ENCODE assay signal across 8 cellular contexts in genomic region chr11:45885921-45886721, GRCh38. TPM values are rescaled to one million over a fixed set of nuclear protein-coding genes. Genes with fewer than 3 reads are reported as not detected.
A peak's percentile ranks its signal among the peaks of the same experiment; 100 is the strongest.
DNase-seq lines count a peak whose midpoint lies in the region; ATAC-seq and TF ChIP-seq lines count a peak whose summit lies in the region.

No MANE protein-coding gene starts in this region.

- peak overlapping the region; percentile 79 for H3K4me3 Mint-ChIP-seq in GM23338
- no peak overlapping the region for H3K4me3 Mint-ChIP-seq in activated CD4-positive, alpha-beta T cell treated with anti-CD3 and anti-CD28 coated beads for 36 hours

- H3K4me3 ChIP-seq in GM23338 (peak overlapping the region; percentile 89), PC-9 (peak overlapping the region; percentile 53; the same call in 1 of the 2 replicates), fibroblast of villous mesenchyme (ENCODE audit: low read depth, low read length) (peak overlapping the region; percentile 49), rectal smooth muscle tissue (ENCODE audit: low read length) (peak overlapping the region; percentile 53)

- H3K79me2 ChIP-seq in GM23338 (replicated peaks; ENCODE audit: insufficient read depth) (peaks cover 9% of the 10 kb centered on the region; the same call in 1 of the 2 replicates), PC-9 (ENCODE audit: low read depth) (no peaks in the 10 kb centered on the region)

- H3K27ac Mint-ChIP-seq in GM23338, result no peak overlapping the region
- H3K27ac Mint-ChIP-seq in activated CD4-positive, alpha-beta T cell treated with anti-CD3 and anti-CD28 coated beads for 36 hours, result no peak overlapping the region

- H3K27me3 Mint-ChIP-seq in GM23338 (ENCODE audit: insufficient read depth, low read depth, poor library complexity), result peaks cover 2% of the 10 kb centered on the region
- H3K27me3 Mint-ChIP-seq in activated CD4-positive, alpha-beta T cell treated with anti-CD3 and anti-CD28 coated beads for 36 hours, result peaks cover 3% of the 10 kb centered on the region

- intact Hi-C loops in PC-9 (cut with micrococcal nuclease; ENCODE audit: unreplicated experiment), result no loop called here
- intact Hi-C loops in activated CD4-positive, alpha-beta T cell treated with anti-CD3 and anti-CD28 coated beads for 36 hours (cut with DNase I, micrococcal nuclease), result loop anchor here in 1 of 2 experiments (1.0 kb wide), 4 partner anchors 13 to 81 kb away; partner anchors contain the start of genes CRY2 and SLC35C1

- no peaks in the 10 kb centered on the region for H3K9me3 ChIP-seq in PC-9 (ENCODE audit: insufficient read depth, low read depth)

- POLR2A ChIA-PET in PC-9 (lab: Charles Lee; ENCODE audit: unreplicated experiment), result no interaction called here
- POLR2A ChIA-PET in activated CD4-positive, alpha-beta T cell treated with anti-CD3 and anti-CD28 coated beads for 36 hours (lab: Charles Lee), result no interaction called here

- H3K4me1 ChIP-seq in GM23338 (ENCODE audit: insufficient read depth) (peaks cover 9% of the 10 kb centered on the region; the same call in 1 of the 2 replicates), PC-9 (replicated peaks; ENCODE audit: insufficient read depth) (no peaks in the 10 kb centered on the region), rectal smooth muscle tissue (ENCODE audit: control insufficient read depth, insufficient read depth, low read length) (peaks cover 4% of the 10 kb centered on the region)

- peak overlapping the region; percentile 97 for H3K4me2 ChIP-seq in GM23338
- H3K4me2 ChIP-seq in PC-9, result peak overlapping the region; percentile 69

- BruUV-seq in PC-9 (replicated peaks; lab: Mats Ljungman, UMichigan), result no TSS peak

- H4K20me1 ChIP-seq in GM23338 (replicated peaks; ENCODE audit: insufficient read depth) (peaks cover 10% of the 10 kb centered on the region), PC-9 (ENCODE audit: insufficient read depth) (peaks cover 12% of the 10 kb centered on the region; the same call in 1 of the 2 replicates)

- no peak overlapping the region for H3K9ac ChIP-seq in rectal smooth muscle tissue (ENCODE audit: low read length)

- no peaks in the 10 kb centered on the region for H3K9me3 Mint-ChIP-seq in GM23338
- no peaks in the 10 kb centered on the region for H3K9me3 Mint-ChIP-seq in activated CD4-positive, alpha-beta T cell treated with anti-CD3 and anti-CD28 coated beads for 36 hours (ENCODE audit: low read depth)

- no peaks in the 10 kb centered on the region for H3F3A ChIP-seq in GM23338 (replicated peaks; ENCODE audit: low read depth)
- no peaks in the 10 kb centered on the region for H3F3A ChIP-seq in PC-9 (ENCODE audit: insufficient read depth, low read depth)

- DNase-seq in GM23338 (ENCODE audit: low spot score), result peak; percentile 77
- DNase-seq in PC-9, result no peak
- no peak for DNase-seq in fibroblast of villous mesenchyme (ENCODE audit: low read depth)
- DNase-seq in NCI-H226, result no peak
- no peak for DNase-seq in SW480 (ENCODE audit: low spot score)
- DNase-seq in activated CD4-positive, alpha-beta T cell treated with anti-CD3 and anti-CD28 coated beads for 36 hours, result no peak

- CTCF ChIA-PET in PC-9 (lab: Charles Lee), result interaction anchor here (0.6 to 0.7 kb wide), 2 partner anchors 14 to 41 kb away, joined by 3 to 4 read pairs; no protein-coding TSS in a partner anchor
- CTCF ChIA-PET in activated CD4-positive, alpha-beta T cell treated with anti-CD3 and anti-CD28 coated beads for 36 hours (lab: Charles Lee), result interaction anchor here (0.6 to 1.1 kb wide), 2 partner anchors 14 to 70 kb away, joined by 3 read pairs; no protein-coding TSS in a partner anchor

- no peaks in the 10 kb centered on the region for H3K9me2 ChIP-seq in GM23338 (ENCODE audit: insufficient read depth)
- no peaks in the 10 kb centered on the region for H3K9me2 ChIP-seq in PC-9 (ENCODE audit: insufficient read depth)

- peak; percentile 76 for ATAC-seq in GM23338
- ATAC-seq in activated CD4-positive, alpha-beta T cell treated with anti-CD3 and anti-CD28 coated beads for 36 hours, result no peak
- no peak for ATAC-seq in GM19463 (IDR thresholded peaks at IDR 0.05; ENCODE audit: unreplicated experiment)

- TF ChIP-seq CTCF in GM23338 (conservative IDR thresholded peaks at IDR 0.05; ENCODE audit: low read depth in 2 of 2) (no peak), PC-9 (conservative IDR thresholded peaks at IDR 0.05) (no peak), fibroblast of villous mesenchyme (IDR thresholded peaks at IDR 0.05; ENCODE audit: insufficient read depth, low read depth, low read length) (no peak)

- H2AFZ ChIP-seq in GM23338, result peak overlapping the region; percentile 94
- no peak overlapping the region for H2AFZ ChIP-seq in PC-9

- H3K36me3 ChIP-seq in GM23338 (ENCODE audit: insufficient read depth), result no peaks in the 10 kb centered on the region
- no peaks in the 10 kb centered on the region for H3K36me3 ChIP-seq in PC-9 (ENCODE audit: low read depth)
- peaks cover 9% of the 10 kb centered on the region for H3K36me3 ChIP-seq in rectal smooth muscle tissue (ENCODE audit: control insufficient read depth, insufficient read depth, low read length)

- H3K4me1 Mint-ChIP-seq in GM23338, result peaks cover 10% of the 10 kb centered on the region
- H3K4me1 Mint-ChIP-seq in activated CD4-positive, alpha-beta T cell treated with anti-CD3 and anti-CD28 coated beads for 36 hours, result peaks cover 8% of the 10 kb centered on the region

- no peak overlapping the region for H3K27ac ChIP-seq in GM23338 (ENCODE audit: low read depth)
- H3K27ac ChIP-seq in PC-9, result no peak overlapping the region
- H3K27ac ChIP-seq in rectal smooth muscle tissue (ENCODE audit: low read depth, low read length), result no peak overlapping the region

- no peaks in the 10 kb centered on the region for H3K27me3 ChIP-seq in GM23338 (ENCODE audit: insufficient read depth)
- H3K27me3 ChIP-seq in PC-9 (ENCODE audit: insufficient read depth, low read depth), result peaks cover under 1% of the 10 kb centered on the region; the same call in 1 of the 2 replicates
- H3K27me3 ChIP-seq in rectal smooth muscle tissue (ENCODE audit: control insufficient read depth, insufficient read depth, low read length), result peaks cover 2% of the 10 kb centered on the region

- no peaks in the 10 kb centered on the region; the same call in 2 of the 3 replicates for H3K36me3 Mint-ChIP-seq in GM23338 (ENCODE audit: low read depth)
- H3K36me3 Mint-ChIP-seq in activated CD4-positive, alpha-beta T cell treated with anti-CD3 and anti-CD28 coated beads for 36 hours (ENCODE audit: low read depth), result peaks cover 8% of the 10 kb centered on the region

TF ChIP-seq in GM23338, 12 proteins besides CTCF, POLR2A, EP300 and RAD21:
- TF ChIP-seq POLR2AphosphoS5 (IDR thresholded peaks at IDR 0.05; ENCODE audit: low read depth) (0 out of 2 replicates have a peak, but pooled peaks have one; percentile 7), STAT1 (IDR thresholded peaks at IDR 0.05; ENCODE audit: unreplicated experiment) (no peak)

RNA-seq across cellular contexts. Expression of gene MAPK8IP1, which starts 0.7 kb away (rescaled TPM):
- total RNA-seq in GM23338 (2014; rRNA removed; shearing (Covaris generic)), result 34.1 and 39.4 TPM in 2 replicates
- 5.9 and 6.8 TPM in 2 replicates for polyA plus RNA-seq in GM23338 (2016; fragmentation: Nextera tagmentation; extraction: Ambion mirVana)
- 13.6 and 18.8 TPM in 2 replicates for total RNA-seq in PC-9 (2021)
- total RNA-seq in fibroblast of villous mesenchyme, result 6.5 and 6.8 TPM in 2 replicates
- under 1 TPM; 0.37 to 0.39 TPM for total RNA-seq in activated CD4-positive, alpha-beta T cell treated with anti-CD3 and anti-CD28 coated beads for 36 hours

RNA-seq across cellular contexts. Expression of gene FREY1, which starts 20.9 kb away (rescaled TPM):
- total RNA-seq in GM23338 (2014; rRNA removed; shearing (Covaris generic)), result 1.1 TPM in 1 of 2 replicates, not detected in the other
- polyA plus RNA-seq in GM23338 (2016; fragmentation: Nextera tagmentation; extraction: Ambion mirVana), result not detected in 2 replicates
- total RNA-seq in PC-9 (2021) (2.2 and 4.2 TPM in 2 replicates), fibroblast of villous mesenchyme (0.43 and 0.64 TPM in 2 replicates)
- total RNA-seq in activated CD4-positive, alpha-beta T cell treated with anti-CD3 and anti-CD28 coated beads for 36 hours, result 1 to 10 TPM; 1.0 to 1.5 TPM

RNA-seq across cellular contexts. Expression of gene PEX16, which starts 31.6 kb away (rescaled TPM):
- 22.4 and 34.1 TPM in 2 replicates for total RNA-seq in GM23338 (2014; rRNA removed; shearing (Covaris generic))
- 23.3 and 27.6 TPM in 2 replicates for polyA plus RNA-seq in GM23338 (2016; fragmentation: Nextera tagmentation; extraction: Ambion mirVana)
- total RNA-seq in PC-9 (2021), result 35.8 and 48.6 TPM in 2 replicates
- total RNA-seq in fibroblast of villous mesenchyme, result 24.6 and 28.3 TPM in 2 replicates
- 10 to 100 TPM; 28.1 to 33.4 TPM for total RNA-seq in activated CD4-positive, alpha-beta T cell treated with anti-CD3 and anti-CD28 coated beads for 36 hours

RNA-seq across cellular contexts. Expression of gene LARGE2, which starts 36.3 kb away (rescaled TPM):
- 74.5 and 107 TPM in 2 replicates for total RNA-seq in GM23338 (2014; rRNA removed; shearing (Covaris generic))
- 89.8 and 97.8 TPM in 2 replicates for polyA plus RNA-seq in GM23338 (2016; fragmentation: Nextera tagmentation; extraction: Ambion mirVana)
- 1.4 and 2.6 TPM in 2 replicates for total RNA-seq in PC-9 (2021)
- total RNA-seq in fibroblast of villous mesenchyme, result not detected in 2 replicates
- 1 to 10 TPM in 1 of 2 experiments, under 1 TPM in 1; 0.75 to 1.1 TPM for total RNA-seq in activated CD4-positive, alpha-beta T cell treated with anti-CD3 and anti-CD28 coated beads for 36 hours

RNA-seq across cellular contexts. Expression of gene CRY2, which starts 38.8 kb away (rescaled TPM):
- total RNA-seq in GM23338 (2014; rRNA removed; shearing (Covaris generic)), result 14.6 and 15.4 TPM in 2 replicates
- 5.6 and 9.5 TPM in 2 replicates for polyA plus RNA-seq in GM23338 (2016; fragmentation: Nextera tagmentation; extraction: Ambion mirVana)
- total RNA-seq in PC-9 (2021), result 17.5 and 27.3 TPM in 2 replicates
- total RNA-seq in fibroblast of villous mesenchyme, result 14.5 and 14.7 TPM in 2 replicates
- total RNA-seq in activated CD4-positive, alpha-beta T cell treated with anti-CD3 and anti-CD28 coated beads for 36 hours, result 10 to 100 TPM; 13.1 to 14.1 TPM
